In genomic region chr11:102368472-102368871, GRCh38 we compare ENCODE assay signal across 9 cellular contexts. TPM values are rescaled to one million over a fixed set of nuclear protein-coding genes. Genes with fewer than 3 reads are reported as not detected.
A peak's percentile ranks its signal among the peaks of the same experiment; 100 is the strongest.
DNase-seq lines count a peak whose midpoint lies in the region; ATAC-seq and TF ChIP-seq lines count a peak whose summit lies in the region.
"Had no signal": no experiment of that assay in that cellular context is flagged by ENCODE, and none has a peak within 500 bp of the region (broad histone marks: within the 10 kb centered on the region; RNA-seq: fewer than 3 reads in every experiment).

No MANE protein-coding gene starts in this region.

- DNase-seq in endothelial cell (ENCODE audit: low spot score) (no peak), PC-9 (no peak), aorta (no peak), H4 (ENCODE audit: low spot score) (no peak)
- DNase-seq: immature natural killer cell, Peyer's patch had no signal

- H3K27me3 ChIP-seq in PC-9 (ENCODE audit: insufficient read depth, low read depth) = no peaks in the 10 kb centered on the region
- H3K27me3 ChIP-seq in aorta (ENCODE audit: control insufficient read depth in 1 of 2, insufficient read depth in 2 of 2, low read length in 1 of 2) = no peaks in the 10 kb centered on the region
- H3K27me3 ChIP-seq: Peyer's patch had no signal

- no peaks in the 10 kb centered on the region for H3K4me1 ChIP-seq in PC-9 (replicated peaks; ENCODE audit: insufficient read depth)
- H3K4me1 ChIP-seq in aorta (ENCODE audit: control insufficient read depth in 1 of 2, insufficient read depth in 2 of 2, low read length in 2 of 2) = no peaks in the 10 kb centered on the region
- H3K4me1 ChIP-seq: Peyer's patch had no signal

- CTCF ChIA-PET in PC-9 (lab: Charles Lee) = no interaction called here

- H4K20me1 ChIP-seq in PC-9 (ENCODE audit: insufficient read depth) = no peaks in the 10 kb centered on the region

- BruUV-seq in PC-9 (replicated peaks; lab: Mats Ljungman, UMichigan) = no TSS peak

- POLR2A ChIA-PET in PC-9 (lab: Charles Lee; ENCODE audit: unreplicated experiment) = no interaction called here

- WGBS in aorta, 2 donors = 90 to 93% methylated on average over 3 of the region's 3 CpGs

- peaks cover 18% of the 10 kb centered on the region for H3K4me1 Mint-ChIP-seq in endothelial cell (ENCODE audit: unreplicated experiment)

- intact Hi-C loops in PC-9 (cut with micrococcal nuclease; ENCODE audit: unreplicated experiment) = no loop called here
- intact Hi-C loops in aorta (cut with DNase I) = no loop called here

- no peaks in the 10 kb centered on the region for H3K9me3 Mint-ChIP-seq in endothelial cell (ENCODE audit: unreplicated experiment)
- H3K9me3 Mint-ChIP-seq: immature natural killer cell had no signal

- no peaks in the 10 kb centered on the region for H3K9me2 ChIP-seq in PC-9 (ENCODE audit: insufficient read depth)

- H3F3A ChIP-seq in PC-9 (ENCODE audit: insufficient read depth, low read depth) = peaks cover 19% of the 10 kb centered on the region

- no peak overlapping the region for H3K27ac Mint-ChIP-seq in endothelial cell (ENCODE audit: unreplicated experiment)

- peaks cover 33% of the 10 kb centered on the region for H3K36me3 ChIP-seq in PC-9 (ENCODE audit: low read depth)
- H3K36me3 ChIP-seq in aorta (ENCODE audit: control insufficient read depth in 1 of 2, insufficient read depth in 2 of 2, low read length in 1 of 2) = peaks cover 0 to 7% of the 10 kb centered on the region in 2 donors

- TF ChIP-seq CTCF in endothelial cell (IDR thresholded peaks at IDR 0.05; ENCODE audit: unreplicated experiment) = no peak
- no peak for TF ChIP-seq CTCF in PC-9 (conservative IDR thresholded peaks at IDR 0.05)

- H3K79me2 ChIP-seq in PC-9 (ENCODE audit: low read depth) = no peaks in the 10 kb centered on the region

- peaks cover 43% of the 10 kb centered on the region for H3K36me3 Mint-ChIP-seq in endothelial cell (ENCODE audit: low read depth, unreplicated experiment)

- no peaks in the 10 kb centered on the region; the same call in 1 of the 2 replicates for H3K9me3 ChIP-seq in PC-9 (ENCODE audit: insufficient read depth, low read depth)
- no peaks in the 10 kb centered on the region for H3K9me3 ChIP-seq in aorta (ENCODE audit: control insufficient read depth, low read length)
- H3K9me3 ChIP-seq: Peyer's patch had no signal

- no peak overlapping the region for H2AFZ ChIP-seq in PC-9

- peak overlapping the region; percentile 3 for H3K4me3 Mint-ChIP-seq in endothelial cell (ENCODE audit: unreplicated experiment)
- H3K4me3 Mint-ChIP-seq: immature natural killer cell had no signal

- ATAC-seq in GM18870 (IDR thresholded peaks at IDR 0.05; ENCODE audit: unreplicated experiment) (peak; percentile 100), GM21528 (IDR thresholded peaks at IDR 0.05; ENCODE audit: low FRiP score, unreplicated experiment) (peak; percentile 100), HG03280 (IDR thresholded peaks at IDR 0.05; ENCODE audit: unreplicated experiment) (peak; percentile 100), aorta (ENCODE audit: low FRiP score) (no peak)

- no peaks in the 10 kb centered on the region for H3K27me3 Mint-ChIP-seq in endothelial cell (ENCODE audit: unreplicated experiment)

- H3K27ac ChIP-seq in PC-9 (no peak overlapping the region), aorta (ENCODE audit: low read depth in 1 of 2, low read length in 2 of 2) (no peak overlapping the region)
- H3K27ac ChIP-seq: Peyer's patch had no signal

- H3K4me3 ChIP-seq in PC-9 (no peak overlapping the region), aorta (ENCODE audit: low read length in 2 of 2) (no peak overlapping the region)
- H3K4me3 ChIP-seq: Peyer's patch had no signal

- no peak overlapping the region for H3K4me2 ChIP-seq in PC-9

RNA-seq across cellular contexts. Expression of gene BIRC2, which starts 21.5 kb away (rescaled TPM):
- 53.1 TPM for total RNA-seq in endothelial cell (ENCODE audit: unreplicated experiment)
- total RNA-seq in PC-9 (2021) = 33.7 and 37.5 TPM in 2 replicates
- 10 to 100 TPM; 41.1 to 51.2 TPM for total RNA-seq in aorta
- polyA plus RNA-seq in aorta = 10 to 100 TPM; 18.4 to 22.5 TPM
- 41.1 and 63.7 TPM in 2 replicates for total RNA-seq in H4 (2014; rRNA removed; shearing (Covaris generic))

RNA-seq across cellular contexts. Expression of gene BIRC3, which starts 51.2 kb away (rescaled TPM):
- total RNA-seq in endothelial cell (ENCODE audit: unreplicated experiment) (0.08 TPM), PC-9 (2021) (3.8 and 4.8 TPM in 2 replicates), aorta (10 to 100 TPM; 13.7 to 19.3 TPM)
- polyA plus RNA-seq in aorta = 10 to 100 TPM in 1 of 2 donors, 1 to 10 TPM in 1; 2.6 to 10.1 TPM
- total RNA-seq in H4 (2014; rRNA removed; shearing (Covaris generic)) = 0.27 and 0.89 TPM in 2 replicates
